Comparison of ENCODE assay signal across 9 cellular contexts in genomic region chr1:210446479-210446878, GRCh38.
A peak's percentile ranks its signal among the peaks of the same experiment; 100 is the strongest.
DNase-seq lines count a peak whose midpoint lies in the region; ATAC-seq and TF ChIP-seq lines count a peak whose summit lies in the region.
"Had no signal": no experiment of that assay in that cellular context is flagged by ENCODE, and none has a peak within 500 bp of the region (broad histone marks: within the 10 kb centered on the region; RNA-seq: fewer than 3 reads in every experiment).

No MANE protein-coding gene starts in this region.

- no peak overlapping the region for H3K4me3 ChIP-seq in CD4-positive, alpha-beta memory T cell (ENCODE audit: low read length in 2 of 2)
- H3K4me3 ChIP-seq in brain microvascular endothelial cell (ENCODE audit: low read depth, low read length) (no peak overlapping the region), upper lobe of right lung (no peak overlapping the region), thyroid gland (replicated peaks in 1 of 3) (no peak overlapping the region)

- H3K9me3 ChIP-seq in CD4-positive, alpha-beta memory T cell (ENCODE audit: control insufficient read depth in 1 of 2, low read length in 2 of 2) = no peaks in the 10 kb centered on the region
- H3K9me3 ChIP-seq in upper lobe of right lung (no peaks in the 10 kb centered on the region), thyroid gland (no peaks in the 10 kb centered on the region)

- TF ChIP-seq CTCF in brain microvascular endothelial cell (IDR thresholded peaks at IDR 0.05; ENCODE audit: low read depth, low read length, missing control alignments) (no peak), upper lobe of right lung (IDR thresholded peaks at IDR 0.05) (no peak), thyroid gland (IDR thresholded peaks at IDR 0.05) (no peak)

- no peak for TF ChIP-seq POLR2A in thyroid gland (IDR thresholded peaks at IDR 0.05)

- ATAC-seq in HG02885 (IDR thresholded peaks at IDR 0.05; ENCODE audit: poor library complexity, unreplicated experiment) (peak; percentile 76), upper lobe of right lung (no peak)

- 76 to 79% methylated on average over 9 of the region's 9 CpGs for WGBS in thyroid gland, 2 donors

- H3K27me3 ChIP-seq in CD4-positive, alpha-beta memory T cell (ENCODE audit: insufficient read depth, low read length) = no peaks in the 10 kb centered on the region
- H3K27me3 ChIP-seq in brain microvascular endothelial cell (replicated peaks) = no peaks in the 10 kb centered on the region
- H3K27me3 ChIP-seq in upper lobe of right lung = no peaks in the 10 kb centered on the region
- H3K27me3 ChIP-seq in thyroid gland = no peaks in the 10 kb centered on the region

- POLR2A ChIA-PET in CD4-positive, alpha-beta memory T cell (lab: Charles Lee; ENCODE audit: partially characterized antibody) = interaction anchor here (1.3 kb wide), 1 partner anchor 814 kb away, joined by 3 read pairs; no protein-coding TSS in a partner anchor

- DNase-seq in CD4-positive, alpha-beta memory T cell = peak; percentile 40 to 92 (median 54)
- DNase-seq in T-helper 9 cell (peak; percentile 32), brain microvascular endothelial cell (peak; percentile 33), upper lobe of right lung (no peak), thyroid gland (no peak), NCI-H446 treated with DMSO at 0.1 percent for 48 hours (lab: John Stamatoyannopoulos, UW) (no peak)
- peak; percentile 55 to 59 (median 56) for DNase-seq in stimulated activated CD4-positive, alpha-beta T cell treated with anti-CD3 and anti-CD28 coated beads, TNF-alpha, amount 100 ng/mL, for 1 hour (ENCODE audit: low read depth in 3 of 3, low spot score in 1 of 3)

- peak overlapping the region in 6 of 8 donors; percentile 33 to 78 (median 58) for H3K4me3 Mint-ChIP-seq in CD4-positive, alpha-beta memory T cell
- H3K4me3 Mint-ChIP-seq: dendritic cell treated with granulocyte-macrophage colony-stimulating factor and Interleukin-4, amounts not matched to agents 40 ng/mL and 50 ng/mL, for 4 days had no signal

- in situ Hi-C loops in brain microvascular endothelial cell (cut with HindIII; ENCODE audit: low pct_ligation_motif_present, low sequenced_read_pairs) = no loop called here

- H3K27ac Mint-ChIP-seq in CD4-positive, alpha-beta memory T cell = peak overlapping the region in 6 of 7 donors; percentile 43 to 75 (median 58)
- H3K27ac Mint-ChIP-seq: dendritic cell treated with granulocyte-macrophage colony-stimulating factor and Interleukin-4, amounts not matched to agents 40 ng/mL and 50 ng/mL, for 4 days had no signal

- H3K4me1 Mint-ChIP-seq in CD4-positive, alpha-beta memory T cell = peaks cover 7 to 19% (median 12%) of the 10 kb centered on the region in 4 donors

- peaks cover 0 to 6% of the 10 kb centered on the region in 2 donors for H3K36me3 Mint-ChIP-seq in CD4-positive, alpha-beta memory T cell

- intact Hi-C loops in CD4-positive, alpha-beta memory T cell (cut with micrococcal nuclease) = loop anchor here (1.0 to 10.0 kb wide), 4 partner anchors 39 to 878 kb away; partner anchors contain the start of genes RCOR3 and TRAF5
- intact Hi-C loops in upper lobe of right lung (cut with DNase I) (no loop called here), thyroid gland (cut with DNase I) (no loop called here)

- no peaks in the 10 kb centered on the region for H3K36me3 ChIP-seq in CD4-positive, alpha-beta memory T cell (ENCODE audit: insufficient read depth, low read length)
- no peaks in the 10 kb centered on the region for H3K36me3 ChIP-seq in brain microvascular endothelial cell (replicated peaks)
- H3K36me3 ChIP-seq in upper lobe of right lung = no peaks in the 10 kb centered on the region
- no peaks in the 10 kb centered on the region for H3K36me3 ChIP-seq in thyroid gland

- H3K9me3 Mint-ChIP-seq in CD4-positive, alpha-beta memory T cell = no peaks in the 10 kb centered on the region
- H3K9me3 Mint-ChIP-seq: dendritic cell treated with granulocyte-macrophage colony-stimulating factor and Interleukin-4, amounts not matched to agents 40 ng/mL and 50 ng/mL, for 4 days had no signal

- peaks cover 14% of the 10 kb centered on the region for H3K4me1 ChIP-seq in CD4-positive, alpha-beta memory T cell (ENCODE audit: insufficient read depth, low read length)
- H3K4me1 ChIP-seq in upper lobe of right lung = no peaks in the 10 kb centered on the region
- no peaks in the 10 kb centered on the region for H3K4me1 ChIP-seq in thyroid gland

- H3K27ac ChIP-seq in CD4-positive, alpha-beta memory T cell (ENCODE audit: low read depth, low read length) = no peak overlapping the region
- H3K27ac ChIP-seq in brain microvascular endothelial cell (no peak overlapping the region), upper lobe of right lung (no peak overlapping the region), thyroid gland (no peak overlapping the region)

- CTCF ChIA-PET in CD4-positive, alpha-beta memory T cell (lab: Charles Lee; ENCODE audit: partially characterized antibody) = interaction anchor here (1.0 to 3.4 kb wide), 6 partner anchors 13 to 688 kb away, joined by 3 to 18 read pairs (median 4); partner anchors contain the start of gene KCNH1

- H3K27me3 Mint-ChIP-seq in CD4-positive, alpha-beta memory T cell = no peaks in the 10 kb centered on the region
- H3K27me3 Mint-ChIP-seq: dendritic cell treated with granulocyte-macrophage colony-stimulating factor and Interleukin-4, amounts not matched to agents 40 ng/mL and 50 ng/mL, for 4 days had no signal

Comparison
In these comparisons a context has a peak if more than half of its experiments do, and no peak if none do; other contexts are left out.
1. DNase-seq: peak in CD4-positive, alpha-beta memory T cell (5 of 5), T-helper 9 cell (single experiment), brain microvascular endothelial cell (single experiment) and stimulated activated CD4-positive, alpha-beta T cell treated with anti-CD3 and anti-CD28 coated beads, TNF-alpha, amount 100 ng/mL, for 1 hour (3 of 3); none in upper lobe of right lung (single experiment), thyroid gland (0 of 2) and NCI-H446 treated with DMSO at 0.1 percent for 48 hours (single experiment).